ENCODE assay signal across 18 cellular contexts in genomic region chr16:80573700-80574120, GRCh38. TPM values are rescaled to one million over a fixed set of nuclear protein-coding genes. Genes with fewer than 3 reads are reported as not detected.
DNase-seq lines count a peak whose midpoint lies in the region; ATAC-seq and TF ChIP-seq lines count a peak whose summit lies in the region.
"Had no signal": no experiment of that assay in that cellular context is flagged by ENCODE, and none has a peak within 500 bp of the region (broad histone marks: within the 10 kb centered on the region; RNA-seq: fewer than 3 reads in every experiment).

No MANE protein-coding gene starts in this region.

- BruUV-seq in OCI-LY7 (replicated peaks; lab: Mats Ljungman, UMichigan): no TSS peak

- no peak overlapping the region for H3K4me3 Mint-ChIP-seq in glutamatergic neuron (ENCODE audit: unreplicated experiment)
- H3K4me3 Mint-ChIP-seq: CD4-positive, CD25-positive, alpha-beta regulatory T cell had no signal

- no peak for ATAC-seq in HG02571 (IDR thresholded peaks at IDR 0.05; ENCODE audit: unreplicated experiment)
- ATAC-seq: Right ventricle myocardium inferior had no signal

- no peaks in the 10 kb centered on the region for H3K9me3 ChIP-seq in OCI-LY7 (ENCODE audit: low read length)
- H3K9me3 ChIP-seq: Caco-2 had no signal

- peaks cover 5% of the 10 kb centered on the region for H3K9me3 Mint-ChIP-seq in glutamatergic neuron (ENCODE audit: unreplicated experiment)

- peaks cover 5% of the 10 kb centered on the region for H3K36me3 Mint-ChIP-seq in glutamatergic neuron (ENCODE audit: unreplicated experiment)

- intact Hi-C loops in OCI-LY7 (cut with micrococcal nuclease; ENCODE audit: unreplicated experiment): no loop called here

- no peaks in the 10 kb centered on the region for H3K4me1 ChIP-seq in OCI-LY7 (ENCODE audit: insufficient read depth, low read length, poor library complexity, severe bottlenecking)
- H3K4me1 ChIP-seq: BE2C had no signal

- H3K36me3 ChIP-seq in OCI-LY7 (ENCODE audit: insufficient read depth, low read length): no peaks in the 10 kb centered on the region
- H3K36me3 ChIP-seq: BE2C had no signal

- DNase-seq in H4 (ENCODE audit: low spot score) (peak; percentile 58), NCI-H1417 treated with DMSO at 0.1 percent for 48 hours (lab: John Stamatoyannopoulos, UW) (peak; percentile 11), NCI-H345 (lab: John Stamatoyannopoulos, UW) (peak; percentile 16), glutamatergic neuron (peak; percentile 47), OCI-LY7 (ENCODE audit: low spot score) (no peak)
- DNase-seq in activated CD4-positive, alpha-beta T cell treated with anti-CD3 and anti-CD28 coated beads for 48 hours: no peak
- no peak for DNase-seq in activated CD4-positive, alpha-beta T cell treated with anti-CD3 and anti-CD28 coated beads for 1 hour
- DNase-seq: BE2C; Caco-2; CD4-positive, CD25-positive, alpha-beta regulatory T cell; GDM1; GOT3; NCI-H2029; NCI-H226; NCI-H82; SW 1271 had no signal

- no peak overlapping the region for H3K27ac ChIP-seq in OCI-LY7 (ENCODE audit: low read depth, low read length, poor library complexity, severe bottlenecking)

- no peak overlapping the region for H3K4me3 ChIP-seq in OCI-LY7 (ENCODE audit: low read depth, low read length, poor library complexity, severe bottlenecking)

- H3K9me2 ChIP-seq in OCI-LY7 (ENCODE audit: insufficient read depth, low read length): no peaks in the 10 kb centered on the region

- peaks cover 4% of the 10 kb centered on the region for H3K27me3 Mint-ChIP-seq in glutamatergic neuron (ENCODE audit: unreplicated experiment)
- H3K27me3 Mint-ChIP-seq: CD4-positive, CD25-positive, alpha-beta regulatory T cell had no signal

- peaks cover 3% of the 10 kb centered on the region for H3K4me1 Mint-ChIP-seq in glutamatergic neuron (ENCODE audit: low read depth, unreplicated experiment)

- TF ChIP-seq CTCF in glutamatergic neuron (IDR thresholded peaks at IDR 0.05; ENCODE audit: partially characterized antibody, unreplicated experiment) (no peak), OCI-LY7 (conservative IDR thresholded peaks at IDR 0.05; ENCODE audit: low read length) (no peak)

- H3K27ac Mint-ChIP-seq in glutamatergic neuron (ENCODE audit: unreplicated experiment): no peak overlapping the region

- CTCF ChIA-PET in OCI-LY7 (lab: Charles Lee; ENCODE audit: unreplicated experiment): no interaction called here

- POLR2A ChIA-PET in OCI-LY7 (lab: Charles Lee): interaction anchor here (1.2 kb wide), 1 partner anchor 19 kb away, joined by 3 read pairs; no protein-coding TSS in a partner anchor

- H2AFZ ChIP-seq in OCI-LY7 (ENCODE audit: low read length): no peak overlapping the region

- no peaks in the 10 kb centered on the region for H3K79me2 ChIP-seq in OCI-LY7 (ENCODE audit: insufficient read depth, low read depth, low read length)

- no peaks in the 10 kb centered on the region for H4K20me1 ChIP-seq in OCI-LY7 (ENCODE audit: insufficient read depth, low read length)

- no peak overlapping the region for H3K4me2 ChIP-seq in OCI-LY7 (ENCODE audit: low read length)

RNA-seq across cellular contexts. Expression of gene DYNLRB2, which starts 32.9 kb away (rescaled TPM):
- 0.97 TPM in 1 of 2 replicates, not detected in the other for total RNA-seq in H4 (2014; rRNA removed; shearing (Covaris generic))
- total RNA-seq in glutamatergic neuron (ENCODE audit: unreplicated experiment) (not detected), OCI-LY7 (2022) (not detected in 2 replicates)
- total RNA-seq in OCI-LY7 (2014; rRNA removed; shearing (Covaris generic)): not detected in 2 replicates
- total RNA-seq: Caco-2; CD4-positive, CD25-positive, alpha-beta regulatory T cell; Right ventricle myocardium inferior had no signal

Comparison
In these comparisons a context has a peak if more than half of its experiments do, and no peak if none do; other contexts are left out.
1. DNase-seq: peak in H4 (single experiment), NCI-H1417 treated with DMSO at 0.1 percent for 48 hours (single experiment), NCI-H345 (single experiment) and glutamatergic neuron (single experiment); none in OCI-LY7 (single experiment), activated CD4-positive, alpha-beta T cell treated with anti-CD3 and anti-CD28 coated beads for 48 hours (single experiment) and activated CD4-positive, alpha-beta T cell treated with anti-CD3 and anti-CD28 coated beads for 1 hour (single experiment).